In the genomic region with DNA sequence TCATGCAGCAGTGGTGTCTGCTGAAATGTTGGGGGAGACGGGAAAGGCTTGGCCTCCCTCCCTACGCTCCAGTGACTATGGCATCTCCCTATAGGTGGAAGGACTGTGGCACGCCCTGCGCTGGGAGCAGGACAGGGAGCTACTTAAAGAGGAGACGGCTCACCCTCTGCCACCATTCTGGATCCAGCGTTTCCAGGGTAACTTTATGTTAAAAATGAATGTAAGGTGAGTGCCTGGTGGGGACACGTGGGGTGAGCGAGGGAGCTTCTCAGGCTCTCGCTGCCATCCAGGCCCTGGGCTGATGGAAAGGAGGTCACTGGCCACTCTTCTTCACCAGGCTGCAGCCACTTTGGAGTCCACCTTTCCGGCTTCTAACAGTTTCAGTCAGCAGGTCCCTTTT, we compare ENCODE assay signal across 11 cellular contexts. TPM values are rescaled to one million over a fixed set of nuclear protein-coding genes. Genes with fewer than 3 reads are reported as not detected.
"Had no signal": no experiment of that assay in that cellular context is flagged by ENCODE, and none has a peak within 500 bp of the region (broad histone marks: within the 10 kb centered on the region; RNA-seq: fewer than 3 reads in every experiment).

No MANE protein-coding gene starts in this region.

- ATAC-seq: HCT116, HepG2 had no signal

- H3K4me1 ChIP-seq: HAP-1 had no signal

- H2AFZ ChIP-seq: GM23248 had no signal

- H3K36me3 ChIP-seq: HAP-1 had no signal

- H3K36me3 Mint-ChIP-seq: IgD-negative memory B cell had no signal

- H3K9me3 ChIP-seq: HAP-1 had no signal

- H3K27ac ChIP-seq: GM23248, HL-60 had no signal

- H3K4me3 Mint-ChIP-seq: HFFc6, IgD-negative memory B cell had no signal

- H3K4me3 ChIP-seq: GM23248, HAP-1 had no signal

- H3K4me1 Mint-ChIP-seq: IgD-negative memory B cell had no signal

- DNase-seq: GM23248, GOT3, H7, HFFc6 had no signal

- H3K27ac Mint-ChIP-seq: HFFc6, IgD-negative memory B cell had no signal

- H3K9ac ChIP-seq: GM23248 had no signal

- H3K9me3 Mint-ChIP-seq: IgD-negative memory B cell had no signal

RNA-seq across cellular contexts. Expression of gene PAEP, which starts 15.7 kb away (rescaled TPM):
- total RNA-seq: GM23248, H7, HFFc6 had no signal
- polyA plus RNA-seq: GM23248, IgD-negative memory B cell had no signal

RNA-seq across cellular contexts. Expression of gene OBP2A, which starts 31.3 kb away (rescaled TPM):
- total RNA-seq: GM23248, H4, H7, HepG2, HFFc6 had no signal
- polyA plus RNA-seq: GM23248, IgD-negative memory B cell had no signal

RNA-seq across cellular contexts. Expression of gene LCN1, which starts 56.0 kb away (rescaled TPM):
- total RNA-seq: GM23248, H4, H7, HepG2, HT1080 had no signal
- polyA plus RNA-seq: GM23248, HepG2, IgD-negative memory B cell had no signal
